ENCODE assay signal across 22 cellular contexts in genomic region chr10:2367083-2367482, GRCh38.
"Had no signal": no experiment of that assay in that cellular context is flagged by ENCODE, and none has a peak within 500 bp of the region (broad histone marks: within the 10 kb centered on the region; RNA-seq: fewer than 3 reads in every experiment).

No MANE protein-coding gene starts in this region.

- DNase-seq: Karpas-422; KG1; MG63; NCI-H1092; NCI-H1436; NCI-H187; NCI-H2029; NCI-H2081 treated with DMSO at 0.1 percent for 48 hours; NCI-H2171; NCI-H226; NCI-H446; NCI-H510A; NCI-H524 treated with DMSO at 0.1 percent for 48 hours; NCI-H69; NCI-H82; NK-92 treated with Interleukin-12 subunit alpha and Interleukin-12 subunit beta, amount 100 ng/mL, for 24 hours; PC-3; SHP77 had no signal

- H3K9me3 ChIP-seq: MG63 had no signal

- ATAC-seq: Panc1, PC-3, SK-N-SH treated with all-trans-retinoic acid at 6 μM for 48 hours had no signal

- H3K27ac ChIP-seq: HL-60, RWPE1 had no signal

- H3K36me3 ChIP-seq: MG63 had no signal

- H3K4me3 ChIP-seq: MG63 had no signal

- H3K27me3 ChIP-seq: MG63 had no signal
